8 cellular contexts compared by ENCODE assay signal in genomic region chr2:46131-46470, GRCh38. TPM values are rescaled to one million over a fixed set of nuclear protein-coding genes. Genes with fewer than 3 reads are reported as not detected.
A peak's percentile ranks its signal among the peaks of the same experiment; 100 is the strongest.
DNase-seq lines count a peak whose midpoint lies in the region; ATAC-seq and TF ChIP-seq lines count a peak whose summit lies in the region.

No MANE protein-coding gene starts in this region.

- ATAC-seq in stimulated activated naive CD8-positive, alpha-beta T cell treated with anti-CD3 and anti-CD28 coated beads, Interleukin-15, amount 100 ng/mL, for 72 hours, result peak; percentile 59

- H3K27ac Mint-ChIP-seq in MCF 10A (ENCODE audit: low read depth, unreplicated experiment), result no peak overlapping the region
- H3K27ac Mint-ChIP-seq in stimulated activated naive CD8-positive, alpha-beta T cell treated with anti-CD3 and anti-CD28 coated beads, Interleukin-15, amount 100 ng/mL, for 72 hours, result no peak overlapping the region

- H3K27ac ChIP-seq in HUES6 (ENCODE audit: low read depth, low read length), result no peak overlapping the region
- H3K27ac ChIP-seq in brain microvascular endothelial cell, result no peak overlapping the region

- H3K4me1 ChIP-seq in HUES6 (ENCODE audit: control insufficient read depth, insufficient read depth, low read length), result peaks cover 13% of the 10 kb centered on the region

- no peaks in the 10 kb centered on the region for H3K9me3 Mint-ChIP-seq in MCF 10A (ENCODE audit: unreplicated experiment)
- H3K9me3 Mint-ChIP-seq in stimulated activated naive CD8-positive, alpha-beta T cell treated with anti-CD3 and anti-CD28 coated beads, Interleukin-15, amount 100 ng/mL, for 72 hours, result no peaks in the 10 kb centered on the region

- H3K36me3 ChIP-seq in HUES6 (ENCODE audit: control insufficient read depth, insufficient read depth, low read length) (no peaks in the 10 kb centered on the region), brain microvascular endothelial cell (replicated peaks) (no peaks in the 10 kb centered on the region)

- in situ Hi-C loops in brain microvascular endothelial cell (cut with HindIII; ENCODE audit: low pct_ligation_motif_present, low sequenced_read_pairs), result no loop called here

- peak overlapping the region; percentile 86 for H3K4me3 Mint-ChIP-seq in MCF 10A (ENCODE audit: unreplicated experiment)
- H3K4me3 Mint-ChIP-seq in stimulated activated naive CD8-positive, alpha-beta T cell treated with anti-CD3 and anti-CD28 coated beads, Interleukin-15, amount 100 ng/mL, for 72 hours, result peak overlapping the region; percentile 64 to 73

- intact Hi-C loops in MCF 10A (cut with micrococcal nuclease), result loop anchor here (1.0 kb wide), 1 partner anchor 96 kb away; no protein-coding TSS in a partner anchor

- DNase-seq in MCF 10A (ENCODE audit: unreplicated experiment) (no peak), left kidney (ENCODE audit: low read depth, low spot score) (peak; percentile 52), brain microvascular endothelial cell (no peak)
- DNase-seq in stimulated activated naive CD8-positive, alpha-beta T cell treated with anti-CD3 and anti-CD28 coated beads, Interleukin-15, amount 100 ng/mL, for 72 hours, result peak in 1 of 2 donors; percentile 15
- DNase-seq in stimulated activated CD4-positive, alpha-beta T cell treated with anti-CD3 and anti-CD28 coated beads, Interleukin-15, amount 100 ng/mL, for 24 hours, result no peak
- DNase-seq in activated CD4-positive, alpha-beta T cell treated with anti-CD3 and anti-CD28 coated beads, Interleukin-2, amount 50 U/mL, for 1 hour, result no peak
- no peak for DNase-seq in activated naive CD4-positive, alpha-beta T cell treated with Interleukin-2 at 50 U/mL for 16 hours

- no peaks in the 10 kb centered on the region for H3K27me3 Mint-ChIP-seq in MCF 10A (ENCODE audit: insufficient read depth, unreplicated experiment)
- H3K27me3 Mint-ChIP-seq in stimulated activated naive CD8-positive, alpha-beta T cell treated with anti-CD3 and anti-CD28 coated beads, Interleukin-15, amount 100 ng/mL, for 72 hours, result peaks cover 43% of the 10 kb centered on the region

- H3K4me1 Mint-ChIP-seq in MCF 10A (ENCODE audit: insufficient read depth, unreplicated experiment), result peaks cover 21% of the 10 kb centered on the region
- H3K4me1 Mint-ChIP-seq in stimulated activated naive CD8-positive, alpha-beta T cell treated with anti-CD3 and anti-CD28 coated beads, Interleukin-15, amount 100 ng/mL, for 72 hours, result peaks cover 43% of the 10 kb centered on the region

- H3K9ac ChIP-seq in HUES6 (ENCODE audit: low read length), result peak overlapping the region; percentile 39

- peaks cover 62% of the 10 kb centered on the region for H3K27me3 ChIP-seq in HUES6 (ENCODE audit: control insufficient read depth, insufficient read depth, low read length)
- peaks cover 29% of the 10 kb centered on the region for H3K27me3 ChIP-seq in brain microvascular endothelial cell (replicated peaks)

- H3K4me3 ChIP-seq in HUES6 (ENCODE audit: low read depth, low read length), result peak overlapping the region; percentile 86
- H3K4me3 ChIP-seq in brain microvascular endothelial cell (ENCODE audit: low read depth, low read length), result no peak overlapping the region

- POLR2A ChIA-PET in MCF 10A (lab: Yijun Ruan, JAX), result interaction anchor here (0.7 to 7.1 kb wide), 18 partner anchors 10 to 98 kb away, joined by 3 to 89 read pairs (median 8); no protein-coding TSS in a partner anchor

- TF ChIP-seq CTCF in MCF 10A (IDR thresholded peaks at IDR 0.05; ENCODE audit: unreplicated experiment), result no peak
- TF ChIP-seq CTCF in brain microvascular endothelial cell (IDR thresholded peaks at IDR 0.05; ENCODE audit: low read depth, low read length, missing control alignments), result no peak

- H3K36me3 Mint-ChIP-seq in MCF 10A (ENCODE audit: insufficient read depth, unreplicated experiment), result peaks cover 15% of the 10 kb centered on the region

- no TSS peak for BruUV-seq in MCF 10A (replicated peaks; lab: Mats Ljungman, UMichigan)

- CTCF ChIA-PET in MCF 10A (lab: Yijun Ruan, JAX), result interaction anchor here (1.3 to 4.4 kb wide), 4 partner anchors 10 to 96 kb away, joined by 5 to 54 read pairs (median 8); no protein-coding TSS in a partner anchor

- no peaks in the 10 kb centered on the region for H3K9me3 ChIP-seq in HUES6 (ENCODE audit: control insufficient read depth, insufficient read depth, low read depth, low read length)

RNA-seq across cellular contexts. Expression of gene FAM110C, which starts 0.2 kb away (rescaled TPM):
- 8.3 and 10.3 TPM in 2 replicates for total RNA-seq in MCF 10A (2022)
